Comparison of ENCODE assay signal across 19 cellular contexts in the genomic region with DNA sequence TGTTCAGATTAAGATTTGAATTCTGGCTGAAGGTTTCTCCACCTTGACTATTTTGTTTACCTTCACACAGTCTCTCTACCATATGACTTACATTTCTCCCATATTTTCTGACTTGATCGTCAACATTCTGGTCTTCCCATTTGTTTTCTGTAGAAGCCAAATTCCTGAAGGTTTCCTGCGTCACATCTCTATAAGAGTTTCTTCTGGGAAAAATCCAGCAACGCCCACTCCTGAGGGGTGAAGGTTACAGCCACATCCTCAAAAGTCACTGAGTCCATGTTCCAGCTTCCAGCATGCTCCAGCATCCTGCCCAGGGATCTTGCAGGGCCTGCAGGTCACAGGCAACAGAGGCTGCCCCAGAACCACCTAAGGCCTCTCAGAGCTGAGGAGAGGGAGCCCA. TPM values are rescaled to one million over a fixed set of nuclear protein-coding genes. Genes with fewer than 3 reads are reported as not detected.
DNase-seq lines count a peak whose midpoint lies in the region; ATAC-seq, FAIRE-seq and TF ChIP-seq lines count a peak whose summit lies in the region.
"Had no signal": no experiment of that assay in that cellular context is flagged by ENCODE, and none has a peak within 500 bp of the region (broad histone marks: within the 10 kb centered on the region; RNA-seq: fewer than 3 reads in every experiment).

No MANE protein-coding gene starts in this region.

- DNase-seq in GM23338 (ENCODE audit: low spot score): peak; percentile 4
- no peak for DNase-seq in chondrocyte (ENCODE audit: low spot score)
- DNase-seq in keratinocyte (ENCODE audit: low read depth, low spot score): no peak
- DNase-seq in smooth muscle cell (lab: John Stamatoyannopoulos, UW; ENCODE audit: unreplicated experiment): no peak
- DNase-seq in HAP-1 (ENCODE audit: low spot score in 2 of 2): no peak
- no peak for DNase-seq in GM19238 (ENCODE audit: insufficient read length, low spot score)
- no peak for DNase-seq in activated naive CD4-positive, alpha-beta T cell treated with anti-CD3 and anti-CD28 coated beads, Interleukin-2, amount 50 U/mL, for 16 hours
- DNase-seq: CD8-positive, alpha-beta T cell; DND-41; KG1; NCI-H1092; NCI-H1694; NCI-H2107; NCI-H345; NCI-H526 treated with DMSO at 0.1 percent for 48 hours; NK-92 treated with Interleukin-12 subunit alpha and Interleukin-12 subunit beta, amount 100 ng/mL, for 24 hours; OCI-M1 had no signal

- H3K4me1 Mint-ChIP-seq in GM23338 (peaks cover 18% of the 10 kb centered on the region), chondrocyte (ENCODE audit: low read depth) (peaks cover 16% of the 10 kb centered on the region)

- H3K27ac ChIP-seq in GM23338 (ENCODE audit: low read depth) (peak overlapping the region; percentile 16), keratinocyte (ENCODE audit: control insufficient read depth, insufficient read depth, low read length) (no peak overlapping the region), smooth muscle cell (ENCODE audit: low read depth) (peak overlapping the region; percentile 75)
- H3K27ac ChIP-seq: RWPE1 had no signal

- H3K4me1 ChIP-seq in GM23338 (ENCODE audit: insufficient read depth) (peaks cover 13% of the 10 kb centered on the region), keratinocyte (ENCODE audit: control insufficient read depth, extremely low read depth, insufficient read depth, low read length) (no peaks in the 10 kb centered on the region), smooth muscle cell (ENCODE audit: low read depth) (peaks cover 18% of the 10 kb centered on the region), HAP-1 (peaks cover 10% of the 10 kb centered on the region)

- H3F3A ChIP-seq in GM23338 (replicated peaks; ENCODE audit: low read depth) (no peaks in the 10 kb centered on the region), smooth muscle cell (ENCODE audit: low read depth) (peaks cover 31% of the 10 kb centered on the region)

- no peaks in the 10 kb centered on the region for H3K27me3 ChIP-seq in GM23338 (ENCODE audit: insufficient read depth)
- H3K27me3 ChIP-seq in keratinocyte (ENCODE audit: control insufficient read depth, extremely low read depth, insufficient read depth, low read length): no peaks in the 10 kb centered on the region
- H3K27me3 ChIP-seq in smooth muscle cell (ENCODE audit: low read depth): no peaks in the 10 kb centered on the region
- no peaks in the 10 kb centered on the region for H3K27me3 ChIP-seq in HAP-1 (ENCODE audit: low read depth)
- H3K27me3 ChIP-seq: SJSA1 had no signal

- no peaks in the 10 kb centered on the region for H3K9me1 ChIP-seq in keratinocyte (ENCODE audit: control insufficient read depth, extremely low read depth, insufficient read depth, low read length)

- no peak; the same call in 1 of the 3 replicates for ATAC-seq in GM23338
- ATAC-seq: CD8-positive, alpha-beta T cell had no signal

- TF ChIP-seq CTCF in GM23338 (conservative IDR thresholded peaks at IDR 0.05; ENCODE audit: low read depth in 2 of 2) (no peak), chondrocyte (IDR thresholded peaks at IDR 0.05) (no peak), keratinocyte (optimal IDR thresholded peaks at IDR 0.05 in 1 of 3, IDR thresholded peaks at IDR 0.05 in 1 of 3, conservative IDR thresholded peaks at IDR 0.05 in 1 of 3; ENCODE audit: extremely low read depth in 1 of 3, insufficient read depth in 2 of 3, low read length in 3 of 3) (no peak), smooth muscle cell (IDR thresholded peaks at IDR 0.05; ENCODE audit: borderline replicate concordance, insufficient read depth, poor library complexity, severe bottlenecking) (no peak)

- H3K9me3 ChIP-seq in keratinocyte (ENCODE audit: control insufficient read depth, low read depth, low read length) (no peaks in the 10 kb centered on the region), smooth muscle cell (replicated peaks; ENCODE audit: low read depth) (no peaks in the 10 kb centered on the region), HAP-1 (no peaks in the 10 kb centered on the region)
- H3K9me3 ChIP-seq: SJSA1 had no signal

- peak; percentile 17 for FAIRE-seq in keratinocyte (lab: Jason Lieb, UNC)

- H3K9me2 ChIP-seq in GM23338 (ENCODE audit: insufficient read depth): no peaks in the 10 kb centered on the region

- H3K36me3 ChIP-seq in GM23338 (ENCODE audit: insufficient read depth): peaks cover 3% of the 10 kb centered on the region; the same call in 1 of the 2 replicates
- H3K36me3 ChIP-seq in keratinocyte (ENCODE audit: control insufficient read depth in 2 of 2, extremely low read depth in 1 of 2, insufficient read depth in 2 of 2, low read length in 2 of 2): peaks cover 9 to 10% of the 10 kb centered on the region in 2 experiments
- H3K36me3 ChIP-seq in smooth muscle cell (ENCODE audit: low read depth): peaks cover 3% of the 10 kb centered on the region
- peaks cover 12% of the 10 kb centered on the region for H3K36me3 ChIP-seq in HAP-1 (replicated peaks)

- H3K27ac Mint-ChIP-seq in GM23338: peak overlapping the region; percentile 82
- H3K27ac Mint-ChIP-seq in chondrocyte (ENCODE audit: unreplicated experiment): peak overlapping the region; percentile 69
- H3K27ac Mint-ChIP-seq: CD8-positive, alpha-beta T cell had no signal

- no peaks in the 10 kb centered on the region for H3K79me2 ChIP-seq in GM23338 (replicated peaks; ENCODE audit: insufficient read depth)
- no peaks in the 10 kb centered on the region for H3K79me2 ChIP-seq in keratinocyte (ENCODE audit: control insufficient read depth, insufficient read depth, low read length)
- no peaks in the 10 kb centered on the region for H3K79me2 ChIP-seq in smooth muscle cell (ENCODE audit: low read depth)

- dilution Hi-C loops in keratinocyte (cut with MboI; ENCODE audit: extremely low pct_ligation_motif_present, low sequenced_read_pairs): no loop called here

- H2AFZ ChIP-seq in GM23338: no peak overlapping the region
- H2AFZ ChIP-seq in keratinocyte (ENCODE audit: control insufficient read depth, low read length): no peak overlapping the region
- H2AFZ ChIP-seq in smooth muscle cell (ENCODE audit: low read depth): no peak overlapping the region

- WGBS in smooth muscle cell (ENCODE audit: low lambda C conversion rate): 46% methylated on average over 3 of the region's 3 CpGs

- no peak overlapping the region for H3K4me3 ChIP-seq in GM23338
- no peak overlapping the region for H3K4me3 ChIP-seq in keratinocyte (ENCODE audit: control insufficient read depth in 2 of 3, extremely low read depth in 1 of 3, insufficient read depth in 2 of 3, low read depth in 1 of 3, low read length in 3 of 3)
- H3K4me3 ChIP-seq in smooth muscle cell: no peak overlapping the region
- H3K4me3 ChIP-seq in HAP-1: no peak overlapping the region
- H3K4me3 ChIP-seq: SJSA1 had no signal

- H3K4me2 ChIP-seq in GM23338: no peak overlapping the region
- no peak overlapping the region for H3K4me2 ChIP-seq in keratinocyte (ENCODE audit: control insufficient read depth, extremely low read depth, insufficient read depth, low read depth, low read length)
- H3K4me2 ChIP-seq in smooth muscle cell: peak overlapping the region; percentile 48

- H3K27me3 Mint-ChIP-seq in GM23338 (ENCODE audit: insufficient read depth, low read depth, poor library complexity): no peaks in the 10 kb centered on the region
- no peaks in the 10 kb centered on the region for H3K27me3 Mint-ChIP-seq in chondrocyte (ENCODE audit: low read depth)

- H3K36me3 Mint-ChIP-seq in GM23338 (ENCODE audit: low read depth) (peaks cover 27% of the 10 kb centered on the region), chondrocyte (ENCODE audit: low read depth) (peaks cover 29% of the 10 kb centered on the region)

- no peak overlapping the region for H3K4me3 Mint-ChIP-seq in GM23338
- H3K4me3 Mint-ChIP-seq in chondrocyte (ENCODE audit: unreplicated experiment): no peak overlapping the region
- H3K4me3 Mint-ChIP-seq: CD8-positive, alpha-beta T cell had no signal

- no peaks in the 10 kb centered on the region for H4K20me1 ChIP-seq in GM23338 (replicated peaks; ENCODE audit: insufficient read depth)
- no peaks in the 10 kb centered on the region for H4K20me1 ChIP-seq in keratinocyte (ENCODE audit: control insufficient read depth, extremely low read depth, insufficient read depth, low read length)
- peaks cover 4% of the 10 kb centered on the region for H4K20me1 ChIP-seq in smooth muscle cell (ENCODE audit: low read depth)

- H3K9me3 Mint-ChIP-seq in GM23338 (peaks cover 13% of the 10 kb centered on the region), chondrocyte (ENCODE audit: low read depth) (no peaks in the 10 kb centered on the region)
- H3K9me3 Mint-ChIP-seq: CD8-positive, alpha-beta T cell had no signal

- H3K9ac ChIP-seq in keratinocyte (ENCODE audit: control insufficient read depth, extremely low read depth, insufficient read depth, low read length) (no peak overlapping the region), smooth muscle cell (ENCODE audit: low read depth) (no peak overlapping the region)

- in situ Hi-C loops in HAP-1 (cut with MboI; ENCODE audit: low sequenced_read_pairs): no loop called here

RNA-seq across cellular contexts. Expression of gene NBEAL1, which starts 47.5 kb away (rescaled TPM):
- 11.6 and 13.3 TPM in 2 replicates for total RNA-seq in GM23338 (2014; rRNA removed; shearing (Covaris generic))
- 17.6 and 21.8 TPM in 2 replicates for polyA plus RNA-seq in GM23338 (2016; fragmentation: Nextera tagmentation; extraction: Ambion mirVana)
- total RNA-seq in chondrocyte: 37.9 to 41.4 TPM (median 38.7 TPM) in 3 replicates
- 9.4 to 15.4 TPM (median 14.7 TPM) in 3 replicates for polyA plus RNA-seq in keratinocyte
- polyA plus RNA-seq in keratinocyte (2011; ENCODE audit: low read depth): 6.2 TPM
- 5.3 and 8.2 TPM in 2 replicates for polyA plus RNA-seq in keratinocyte (2011; cell fraction: cytosol; rRNA removed)
- polyA plus RNA-seq in keratinocyte (2011; cell fraction: nucleus; rRNA removed): 17.5 and 19.5 TPM in 2 replicates
- polyA plus RNA-seq in keratinocyte (2012; ENCODE audit: low replicate concordance): 6.5 and 11.0 TPM in 2 replicates
- polyA minus RNA-seq in keratinocyte: 9.4 to 76.0 TPM (median 55.7 TPM) in 3 replicates
- 15.2 TPM for polyA minus RNA-seq in keratinocyte (2011; cell fraction: cytosol; rRNA and poly(A)+ RNA removed)
- 82.3 and 156 TPM in 2 replicates for polyA minus RNA-seq in keratinocyte (2011; cell fraction: nucleus; rRNA and poly(A)+ RNA removed)
- 32.4 and 50.9 TPM in 2 replicates for total RNA-seq in smooth muscle cell
- polyA plus RNA-seq in smooth muscle cell: 12.1 and 16.3 TPM in 2 replicates
